ENCODE assay signal across 13 cellular contexts in the genomic region with DNA sequence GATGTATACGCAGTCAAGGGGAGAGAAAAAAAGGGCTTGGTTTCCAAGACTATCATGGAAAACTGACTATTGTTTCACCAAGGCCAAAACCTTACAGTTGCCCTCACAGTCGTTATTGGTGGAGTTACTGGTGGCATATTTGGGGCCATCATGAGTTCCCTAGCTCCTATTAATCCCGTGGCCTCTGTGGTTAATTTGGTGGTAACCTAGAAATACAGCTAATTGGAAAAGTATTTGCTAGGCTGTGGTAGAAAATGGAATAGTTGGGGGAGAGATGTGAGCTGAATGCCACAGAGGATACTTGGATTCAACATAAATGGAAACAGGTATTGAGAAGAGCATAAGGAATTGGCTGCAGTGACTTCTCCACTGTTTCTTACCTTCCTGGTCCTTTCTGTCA.
"Had no signal": no experiment of that assay in that cellular context is flagged by ENCODE, and none has a peak within 500 bp of the region (broad histone marks: within the 10 kb centered on the region; RNA-seq: fewer than 3 reads in every experiment).

No MANE protein-coding gene starts in this region.

- H3K4me1 Mint-ChIP-seq: neural crest cell had no signal

- H3K4me3 Mint-ChIP-seq: neural crest cell; T-helper 1 cell treated with Interleukin-12 subunit alpha and Interleukin-12 subunit beta and Interleukin-4 antibody, amounts not matched to agents 30 μg/mL and 1 μg/mL, for 36 hours had no signal

- ATAC-seq: left ventricle myocardium superior had no signal

- H3K9me3 Mint-ChIP-seq: neural crest cell; T-helper 1 cell treated with Interleukin-12 subunit alpha and Interleukin-12 subunit beta and Interleukin-4 antibody, amounts not matched to agents 30 μg/mL and 1 μg/mL, for 36 hours had no signal

- H3K27ac Mint-ChIP-seq: T-helper 1 cell treated with Interleukin-12 subunit alpha and Interleukin-12 subunit beta and Interleukin-4 antibody, amounts not matched to agents 30 μg/mL and 1 μg/mL, for 36 hours had no signal

- DNase-seq: activated CD4-positive, CD25-positive, alpha-beta regulatory T cell; activated effector memory CD4-positive, alpha-beta T cell treated with anti-CD3 and anti-CD28 coated beads, Interleukin-2, amount 50 U/mL, for 16 hours; activated T-cell treated with anti-CD3 and anti-CD28 coated beads, Interleukin-2, amount 50 U/mL, for 1 hour; aorta; caudate nucleus; colonic mucosa; effector CD4-positive, alpha-beta T cell; kidney; left ventricle myocardium superior; stimulated activated CD4-positive, alpha-beta T cell treated with anti-CD3 and anti-CD28 coated beads, Interleukin-4, amount 100 ng/mL, for 4 hours; stomach had no signal
